Comparison of ENCODE assay signal across 1 cellular context in the genomic region with DNA sequence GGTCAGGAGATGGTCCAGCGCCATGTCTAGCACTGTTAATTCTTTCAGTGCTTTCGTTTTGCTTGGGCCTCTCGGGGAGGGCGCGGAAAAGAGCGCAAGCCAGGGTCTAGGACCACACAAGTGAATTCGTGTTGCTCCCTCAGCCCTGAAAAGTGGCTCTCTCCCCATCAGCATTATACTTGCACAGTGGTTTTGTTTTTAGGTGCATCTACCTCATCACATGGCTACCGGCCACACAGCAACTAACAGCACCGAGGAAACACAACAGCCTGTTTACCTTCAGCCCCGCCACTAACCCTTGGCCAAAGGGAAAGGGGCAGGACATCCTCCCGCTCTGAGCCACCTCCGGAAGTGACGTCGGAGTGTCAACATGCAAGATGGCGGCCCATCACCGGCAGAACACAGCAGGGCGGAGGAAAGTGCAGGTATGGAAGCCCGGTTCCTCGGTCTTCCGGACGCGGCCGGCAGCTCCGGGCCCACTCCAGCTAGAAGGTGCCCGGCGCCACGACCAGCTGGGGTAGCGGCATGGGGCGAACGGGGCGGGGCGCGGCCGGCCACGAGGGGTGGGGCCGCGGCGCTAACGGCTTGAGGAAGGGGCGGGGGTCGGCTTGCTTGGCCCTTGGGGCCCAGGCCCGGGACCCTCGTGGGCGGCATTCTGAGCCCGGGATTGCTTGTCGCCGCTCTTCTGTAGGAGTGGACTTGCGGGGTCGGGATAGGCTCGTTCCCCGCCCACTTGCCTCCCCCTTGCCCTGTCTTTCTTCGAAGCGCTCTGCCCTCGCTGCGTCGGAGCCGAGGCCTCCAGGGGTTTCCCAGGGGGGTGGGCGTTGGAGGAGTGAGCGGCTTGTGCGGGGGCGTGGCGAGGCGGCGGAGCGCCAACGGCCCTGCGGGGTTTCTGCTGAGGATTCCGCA.
A peak's percentile ranks its signal among the peaks of the same experiment; 100 is the strongest.
TF ChIP-seq lines count a peak whose summit lies in the region.

TSS of gene SCN11A (minus strand) at position 296 of the 909 bp plus-strand sequence. CDS start 101,582 bp downstream, outside the sequence.
TSS of gene WDR48 (plus strand) at position 368 of the 909 bp plus-strand sequence. CDS start at position 378, 10 bp downstream.

TF ChIP-seq in HepG2, 621 proteins besides CTCF, POLR2A, EP300 and RAD21 (continued from another document and continues in another):
- TF ChIP-seq ISL2 (CRISPR knock-in tag; IDR thresholded peaks at IDR 0.05) (peak; percentile 47; the same call in 1 of the 2 replicates), XRCC5 (optimal IDR thresholded peaks at IDR 0.05; ENCODE audit: low read length) (peak; percentile 69), ZNF841 (CRISPR knock-in tag; IDR thresholded peaks at IDR 0.05; ENCODE audit: borderline replicate concordance) (0 out of 2 replicates have a peak, but pooled peaks have one; percentile 25), BRCA1 (CRISPR knock-in tag; IDR thresholded peaks at IDR 0.05) (peak; percentile 21; the same call in 1 of the 2 replicates), BRF2 (CRISPR knock-in tag; IDR thresholded peaks at IDR 0.05) (0 out of 2 replicates have a peak, but pooled peaks have one; percentile 41), ZNF446 (CRISPR knock-in tag; IDR thresholded peaks at IDR 0.05) (no peak; the same call in 1 of the 2 replicates), ARID3A (IDR thresholded peaks at IDR 0.05; ENCODE audit: low read depth, low read length) (no peak), ZNF430 (CRISPR knock-in tag; IDR thresholded peaks at IDR 0.05) (peak; percentile 42; the same call in 1 of the 2 replicates), ZSCAN31 (CRISPR knock-in tag; IDR thresholded peaks at IDR 0.05; ENCODE audit: low read depth) (peak; percentile 65; the same call in 1 of the 2 replicates), KDM2A (CRISPR knock-in tag; IDR thresholded peaks at IDR 0.05; ENCODE audit: borderline replicate concordance, low read depth) (peak; percentile 81), SKI (IDR thresholded peaks at IDR 0.05; ENCODE audit: partially characterized antibody) (no peak), TBX2 (CRISPR knock-in tag; IDR thresholded peaks at IDR 0.05; ENCODE audit: borderline replicate concordance) (peak; percentile 67; the same call in 1 of the 2 replicates), ZFP37 (CRISPR knock-in tag; IDR thresholded peaks at IDR 0.05; ENCODE audit: borderline replicate concordance) (peak; percentile 42; the same call in 1 of the 2 replicates), ZNF282 (IDR thresholded peaks at IDR 0.05; ENCODE audit: partially characterized antibody) (no peak), ZFP41 (CRISPR knock-in tag; IDR thresholded peaks at IDR 0.05; ENCODE audit: borderline replicate concordance) (peak; percentile 41; the same call in 1 of the 2 replicates), ZNF362 (CRISPR knock-in tag; IDR thresholded peaks at IDR 0.05; ENCODE audit: borderline replicate concordance) (no peak), ZBED4 (CRISPR knock-in tag; IDR thresholded peaks at IDR 0.05; ENCODE audit: borderline replicate concordance) (0 out of 2 replicates have a peak, but pooled peaks have one; percentile 13), ZNF800 (CRISPR knock-in tag; IDR thresholded peaks at IDR 0.05) (peak; percentile 70; the same call in 1 of the 2 replicates), PRDM4 (CRISPR knock-in tag; IDR thresholded peaks at IDR 0.05; ENCODE audit: borderline replicate concordance) (no peak), HNRNPLL (IDR thresholded peaks at IDR 0.05; ENCODE audit: low read depth, low read length, poor library complexity, severe bottlenecking) (peak; percentile 58), POGZ (CRISPR knock-in tag; IDR thresholded peaks at IDR 0.05) (peak; percentile 80; the same call in 1 of the 2 replicates), ZFX (CRISPR knock-in tag; IDR thresholded peaks at IDR 0.05; ENCODE audit: low read depth) (peak; percentile 97), ZNF777 (CRISPR knock-in tag; IDR thresholded peaks at IDR 0.05) (peak; percentile 42), ISX (CRISPR knock-in tag; conservative IDR thresholded peaks at IDR 0.05) (no peak), GTF3A (CRISPR knock-in tag; conservative IDR thresholded peaks at IDR 0.05) (no peak)
- TF ChIP-seq, protein P1, sequence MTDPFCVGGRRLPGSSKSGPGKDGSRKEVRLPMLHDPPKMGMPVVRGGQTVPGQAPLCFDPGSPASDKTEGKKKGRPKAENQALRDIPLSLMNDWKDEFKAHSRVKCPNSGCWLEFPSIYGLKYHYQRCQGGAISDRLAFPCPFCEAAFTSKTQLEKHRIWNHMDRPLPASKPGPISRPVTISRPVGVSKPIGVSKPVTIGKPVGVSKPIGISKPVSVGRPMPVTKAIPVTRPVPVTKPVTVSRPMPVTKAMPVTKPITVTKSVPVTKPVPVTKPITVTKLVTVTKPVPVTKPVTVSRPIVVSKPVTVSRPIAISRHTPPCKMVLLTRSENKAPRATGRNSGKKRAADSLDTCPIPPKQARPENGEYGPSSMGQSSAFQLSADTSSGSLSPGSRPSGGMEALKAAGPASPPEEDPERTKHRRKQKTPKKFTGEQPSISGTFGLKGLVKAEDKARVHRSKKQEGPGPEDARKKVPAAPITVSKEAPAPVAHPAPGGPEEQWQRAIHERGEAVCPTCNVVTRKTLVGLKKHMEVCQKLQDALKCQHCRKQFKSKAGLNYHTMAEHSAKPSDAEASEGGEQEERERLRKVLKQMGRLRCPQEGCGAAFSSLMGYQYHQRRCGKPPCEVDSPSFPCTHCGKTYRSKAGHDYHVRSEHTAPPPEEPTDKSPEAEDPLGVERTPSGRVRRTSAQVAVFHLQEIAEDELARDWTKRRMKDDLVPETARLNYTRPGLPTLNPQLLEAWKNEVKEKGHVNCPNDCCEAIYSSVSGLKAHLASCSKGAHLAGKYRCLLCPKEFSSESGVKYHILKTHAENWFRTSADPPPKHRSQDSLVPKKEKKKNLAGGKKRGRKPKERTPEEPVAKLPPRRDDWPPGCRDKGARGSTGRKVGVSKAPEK (CRISPR knock-in tag; IDR thresholded peaks at IDR 0.05; ENCODE audit: borderline replicate concordance), result no peak
- TF ChIP-seq, protein P2, sequence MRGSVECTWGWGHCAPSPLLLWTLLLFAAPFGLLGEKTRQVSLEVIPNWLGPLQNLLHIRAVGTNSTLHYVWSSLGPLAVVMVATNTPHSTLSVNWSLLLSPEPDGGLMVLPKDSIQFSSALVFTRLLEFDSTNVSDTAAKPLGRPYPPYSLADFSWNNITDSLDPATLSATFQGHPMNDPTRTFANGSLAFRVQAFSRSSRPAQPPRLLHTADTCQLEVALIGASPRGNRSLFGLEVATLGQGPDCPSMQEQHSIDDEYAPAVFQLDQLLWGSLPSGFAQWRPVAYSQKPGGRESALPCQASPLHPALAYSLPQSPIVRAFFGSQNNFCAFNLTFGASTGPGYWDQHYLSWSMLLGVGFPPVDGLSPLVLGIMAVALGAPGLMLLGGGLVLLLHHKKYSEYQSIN (CRISPR knock-in tag; IDR thresholded peaks at IDR 0.05; ENCODE audit: borderline replicate concordance), result no peak
- TF ChIP-seq, protein P3, sequence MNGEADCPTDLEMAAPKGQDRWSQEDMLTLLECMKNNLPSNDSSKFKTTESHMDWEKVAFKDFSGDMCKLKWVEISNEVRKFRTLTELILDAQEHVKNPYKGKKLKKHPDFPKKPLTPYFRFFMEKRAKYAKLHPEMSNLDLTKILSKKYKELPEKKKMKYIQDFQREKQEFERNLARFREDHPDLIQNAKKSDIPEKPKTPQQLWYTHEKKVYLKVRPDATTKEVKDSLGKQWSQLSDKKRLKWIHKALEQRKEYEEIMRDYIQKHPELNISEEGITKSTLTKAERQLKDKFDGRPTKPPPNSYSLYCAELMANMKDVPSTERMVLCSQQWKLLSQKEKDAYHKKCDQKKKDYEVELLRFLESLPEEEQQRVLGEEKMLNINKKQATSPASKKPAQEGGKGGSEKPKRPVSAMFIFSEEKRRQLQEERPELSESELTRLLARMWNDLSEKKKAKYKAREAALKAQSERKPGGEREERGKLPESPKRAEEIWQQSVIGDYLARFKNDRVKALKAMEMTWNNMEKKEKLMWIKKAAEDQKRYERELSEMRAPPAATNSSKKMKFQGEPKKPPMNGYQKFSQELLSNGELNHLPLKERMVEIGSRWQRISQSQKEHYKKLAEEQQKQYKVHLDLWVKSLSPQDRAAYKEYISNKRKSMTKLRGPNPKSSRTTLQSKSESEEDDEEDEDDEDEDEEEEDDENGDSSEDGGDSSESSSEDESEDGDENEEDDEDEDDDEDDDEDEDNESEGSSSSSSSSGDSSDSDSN (CRISPR knock-in tag; IDR thresholded peaks at IDR 0.05), result peak; percentile 66
